In genomic region chr4:139710073-139710472, GRCh38 we compare ENCODE assay signal across 26 cellular contexts.
"Had no signal": no experiment of that assay in that cellular context is flagged by ENCODE, and none has a peak within 500 bp of the region (broad histone marks: within the 10 kb centered on the region; RNA-seq: fewer than 3 reads in every experiment).

No MANE protein-coding gene starts in this region.

- H3K4me3 ChIP-seq: body of pancreas, heart right ventricle, pancreas, psoas muscle, stomach, thyroid gland, upper lobe of right lung had no signal

- ATAC-seq: activated CD8-positive, alpha-beta T cell treated with anti-CD3 and anti-CD28 coated beads for 36 hours; activated T-cell treated with anti-CD3 and anti-CD28 coated beads, Interleukin-2, amount 50 U/mL, for 4 hours; activated T-helper 17 cell treated with anti-CD3 and anti-CD28 coated beads, Interleukin-2, amount 50 U/mL, for 72 hours; body of pancreas; esophagus mucosa; foreskin keratinocyte; naive thymus-derived CD4-positive, alpha-beta T cell; pancreas; psoas muscle; right cardiac atrium; stimulated activated effector memory CD8-positive, alpha-beta T cell treated with anti-CD3 and anti-CD28 coated beads, Interleukin-12 subunit alpha, Interleukin-12 subunit beta, amount 100 ng/mL, for 72 hours; upper lobe of right lung had no signal

- H3K9me3 ChIP-seq: body of pancreas, pancreas, psoas muscle, stomach, thyroid gland, upper lobe of right lung had no signal

- H3K27me3 ChIP-seq: body of pancreas, foreskin keratinocyte, heart right ventricle, pancreas, stomach, thyroid gland, upper lobe of right lung had no signal

- H3K4me1 ChIP-seq: body of pancreas, foreskin keratinocyte, pancreas, upper lobe of right lung had no signal

- DNase-seq: activated B cell treated with CpG ODN at 0.5 μM for 24 hours; activated CD4-positive, alpha-beta T cell treated with anti-CD3 and anti-CD28 coated beads, Interleukin-2, amount 50 U/mL, for 1 hour; activated CD8-positive, alpha-beta T cell treated with anti-CD3 and anti-CD28 coated beads for 36 hours; activated gamma-delta T cell treated with Interleukin-2 at 50 U/mL for 16 hours; activated naive CD4-positive, alpha-beta T cell treated with anti-CD3 and anti-CD28 coated beads, Interleukin-2, amount 50 U/mL, for 16 hours; activated T-cell treated with anti-CD3 and anti-CD28 coated beads, Interleukin-2, amount 50 U/mL, for 4 hours; body of pancreas; central memory CD4-positive, alpha-beta T cell; foreskin keratinocyte; heart right ventricle; mammary epithelial cell; midbrain; naive thymus-derived CD4-positive, alpha-beta T cell; nucleus accumbens; pancreas; psoas muscle; right cardiac atrium; stimulated activated CD4-positive, alpha-beta T cell treated with anti-CD3 and anti-CD28 coated beads, Interleukin-12 subunit alpha, Interleukin-12 subunit beta, amount 100 ng/mL, for 4 hours; stimulated activated CD4-positive, alpha-beta T cell treated with anti-CD3 and anti-CD28 coated beads, Interleukin-4, amount 100 ng/mL, for 24 hours; stomach; T-helper 2 cell; thyroid gland; upper lobe of right lung had no signal

- H3K36me3 ChIP-seq: thyroid gland had no signal

- H3K27ac ChIP-seq: body of pancreas, foreskin keratinocyte, pancreas, psoas muscle, stomach, thyroid gland, upper lobe of right lung had no signal
